In genomic region chr2:186737737-186738508, GRCh38 we compare ENCODE assay signal across 23 cellular contexts.
"Had no signal": no experiment of that assay in that cellular context is flagged by ENCODE, and none has a peak within 500 bp of the region (broad histone marks: within the 10 kb centered on the region; RNA-seq: fewer than 3 reads in every experiment).

No MANE protein-coding gene starts in this region.

- H3K4me2 ChIP-seq: SK-N-SH had no signal

- H3K27ac ChIP-seq: brain microvascular endothelial cell, cardiac muscle cell, SJCRH30 had no signal

- H3K36me3 ChIP-seq: brain microvascular endothelial cell, cardiac muscle cell had no signal

- H3K9me3 ChIP-seq: SK-N-SH had no signal

- H3K27me3 ChIP-seq: brain microvascular endothelial cell, cardiac muscle cell, SJCRH30 had no signal

- H3K9ac ChIP-seq: SK-N-SH had no signal

- DNase-seq: activated CD4-positive, alpha-beta T cell treated with anti-CD3 and anti-CD28 coated beads for 4 hours; activated CD8-positive, alpha-beta memory T cell treated with anti-CD3 and anti-CD28 coated beads, Interleukin-2, amount 50 U/mL, for 4 hours; activated CD8-positive, alpha-beta T cell treated with anti-CD3 and anti-CD28 coated beads for 36 hours; activated gamma-delta T cell treated with Interleukin-2 at 50 U/mL for 16 hours; activated naive CD4-positive, alpha-beta T cell treated with anti-CD3 and anti-CD28 coated beads, Interleukin-2, amount 10 ng/mL, durations not matched to agents 7 days and 5 days; activated naive CD8-positive, alpha-beta T cell treated with anti-CD3 and anti-CD28 coated beads for 36 hours; activated T-cell treated with anti-CD3 and anti-CD28 coated beads, Interleukin-2, amount 50 U/mL, for 72 hours; brain microvascular endothelial cell; Karpas-422; NCI-H1048; NCI-H146; NCI-H187 treated with DMSO at 0.1 percent for 48 hours; NCI-H2081 treated with DMSO at 0.1 percent for 48 hours; NCI-H446 treated with DMSO at 0.1 percent for 48 hours; NCI-H524 treated with DMSO at 0.1 percent for 48 hours; NCI-H82; NK-92 treated with Interleukin-12 subunit alpha and Interleukin-12 subunit beta, amount 100 ng/mL, for 24 hours; OCI-M1; RPMI8226; SK-N-SH; T-helper 1 cell had no signal

- H3K4me1 ChIP-seq: SJCRH30 had no signal

- H3K4me3 ChIP-seq: cardiac muscle cell, SJCRH30 had no signal
